Comparison of ENCODE assay signal across 8 cellular contexts in genomic region chr11:108121274-108122155, GRCh38. TPM values are rescaled to one million over a fixed set of nuclear protein-coding genes. Genes with fewer than 3 reads are reported as not detected.
DNase-seq lines count a peak whose midpoint lies in the region; ATAC-seq and TF ChIP-seq lines count a peak whose summit lies in the region.

TSS of gene ACAT1 (plus strand) at chr11:108121567. CDS start at chr11:108121607, 40 bp downstream.

- H3K9me3 ChIP-seq in mesenchymal stem cell (ENCODE audit: control insufficient read depth, low read length), result no peaks in the 10 kb centered on the region

- no peaks in the 10 kb centered on the region for H3K9me3 Mint-ChIP-seq in effector memory CD8-positive, alpha-beta T cell

- WGBS in mesenchymal stem cell, result 2% methylated on average over 51 of the region's 73 CpGs

- no peaks in the 10 kb centered on the region for H3K27me3 ChIP-seq in mesenchymal stem cell (ENCODE audit: control insufficient read depth in 1 of 2, insufficient read depth in 1 of 2, low read length in 2 of 2)

- H3K18ac ChIP-seq in mesenchymal stem cell (ENCODE audit: low read depth in 1 of 2, low read length in 2 of 2), result peak within 1 kb of the TSS; percentile 34 to 94

- H2BK5ac ChIP-seq in mesenchymal stem cell (ENCODE audit: low read depth, low read length, poor library complexity, severe bottlenecking), result no peak within 1 kb of the TSS

- peaks cover 9% of the 10 kb centered on the region for H3K36me3 Mint-ChIP-seq in effector memory CD8-positive, alpha-beta T cell (ENCODE audit: insufficient read depth)

- peaks cover 33 to 41% of the 10 kb centered on the region in 2 donors for H3K4me1 Mint-ChIP-seq in effector memory CD8-positive, alpha-beta T cell (ENCODE audit: low read depth in 2 of 2)

- peak within 1 kb of the TSS; percentile 7 for H2BK120ac ChIP-seq in mesenchymal stem cell (ENCODE audit: low read depth, low read length)

- peak within 1 kb of the TSS; percentile 87 for H4K8ac ChIP-seq in mesenchymal stem cell (ENCODE audit: low read length)

- H2AK5ac ChIP-seq in mesenchymal stem cell (ENCODE audit: low read length, severe bottlenecking), result no peak within 1 kb of the TSS

- peak within 1 kb of the TSS in 1 of 2 experiments; percentile 62 for H3K14ac ChIP-seq in mesenchymal stem cell (ENCODE audit: low read length in 2 of 2)

- peak within 1 kb of the TSS; percentile 66 for H4K91ac ChIP-seq in mesenchymal stem cell (ENCODE audit: low read length)

- H3K4me1 ChIP-seq in mesenchymal stem cell (ENCODE audit: control insufficient read depth, insufficient read depth, low read depth, low read length), result peaks cover 3% of the 10 kb centered on the region

- H3K36me3 ChIP-seq in mesenchymal stem cell (ENCODE audit: control insufficient read depth in 1 of 2, insufficient read depth in 2 of 2, low read depth in 1 of 2, low read length in 2 of 2), result no peaks in the 10 kb centered on the region

- peak within 1 kb of the TSS; percentile 92 for H3K9ac ChIP-seq in mesenchymal stem cell (ENCODE audit: low read length)

- peak within 1 kb of the TSS; percentile 75 to 96 for H3K4me3 ChIP-seq in mesenchymal stem cell (ENCODE audit: insufficient read depth in 1 of 2, low read depth in 1 of 2, low read length in 2 of 2)

- peak within 1 kb of the TSS; percentile 80 for H3K4me2 ChIP-seq in mesenchymal stem cell (ENCODE audit: low read length, poor library complexity, severe bottlenecking)

- peaks cover 14% of the 10 kb centered on the region for H3K79me1 ChIP-seq in mesenchymal stem cell (replicated peaks; ENCODE audit: low read length, poor library complexity, severe bottlenecking)

- peak within 1 kb of the TSS in 1 of 2 experiments; percentile 79 for H2BK12ac ChIP-seq in mesenchymal stem cell (ENCODE audit: low read length in 2 of 2)

- no peak within 1 kb of the TSS for H3K27ac ChIP-seq in mesenchymal stem cell (ENCODE audit: low read length, poor library complexity, severe bottlenecking)

- TF ChIP-seq CTCF in GM20000 (IDR thresholded peaks at IDR 0.05; ENCODE audit: extremely low read depth, missing control alignments), result no peak

- DNase-seq in COR-L47 (lab: John Stamatoyannopoulos, UW) (peak; percentile 86), GM20000 (ENCODE audit: low spot score) (peak; percentile 93), HT-29 (ENCODE audit: low spot score) (peak; percentile 98), NOMO-1 (lab: John Stamatoyannopoulos, UW; ENCODE audit: unreplicated experiment in 2 of 2) (peak; percentile 90 to 94), mesenchymal stem cell (peak; percentile 92)
- peak; percentile 85 to 87 for DNase-seq in activated CD8-positive, alpha-beta memory T cell treated with anti-CD3 and anti-CD28 coated beads for 4 hours (ENCODE audit: low read depth in 2 of 2)
- peak; percentile 96 to 97 (median 97) for DNase-seq in effector memory CD8-positive, alpha-beta T cell
- DNase-seq in stimulated activated CD8-positive, alpha-beta memory T cell treated with anti-CD3 and anti-CD28 coated beads, Interleukin-15, amount 100 ng/mL, for 1 hour (ENCODE audit: low read depth), result peak; percentile 94

- peak within 1 kb of the TSS in 1 of 2 experiments; percentile 44 for H3K4ac ChIP-seq in mesenchymal stem cell (ENCODE audit: low read depth in 1 of 2, low read length in 2 of 2)

- H3K27me3 Mint-ChIP-seq in effector memory CD8-positive, alpha-beta T cell, result no peaks in the 10 kb centered on the region

- peak; percentile 98 for ATAC-seq in effector memory CD8-positive, alpha-beta T cell (replicated peaks)

- peak within 1 kb of the TSS; percentile 90 to 94 for H3K4me3 Mint-ChIP-seq in effector memory CD8-positive, alpha-beta T cell

- H2AFZ ChIP-seq in mesenchymal stem cell (ENCODE audit: low read depth, low read length), result peak within 1 kb of the TSS; percentile 97

- H3K27ac Mint-ChIP-seq in effector memory CD8-positive, alpha-beta T cell, result peak within 1 kb of the TSS; percentile 67 to 92

- peak within 1 kb of the TSS; percentile 36 for H2BK15ac ChIP-seq in mesenchymal stem cell (ENCODE audit: low read depth, poor library complexity, severe bottlenecking)

- no peak within 1 kb of the TSS for H3K23ac ChIP-seq in mesenchymal stem cell (ENCODE audit: low read length in 2 of 2)

RNA-seq across cellular contexts. Expression of gene ACAT1, which starts in this region (rescaled TPM):
- total RNA-seq in HT-29 (2014; rRNA removed; shearing (Covaris generic)), result 28.3 and 36.7 TPM in 2 replicates
- polyA plus RNA-seq in mesenchymal stem cell (2013, experiment 1 of 2), result 45.7 TPM
- 47.4 TPM for polyA plus RNA-seq in mesenchymal stem cell (2013, experiment 2 of 2)
